9 cellular contexts compared by ENCODE assay signal in genomic region chr12:54428050-54429013, GRCh38. TPM values are rescaled to one million over a fixed set of nuclear protein-coding genes. Genes with fewer than 3 reads are reported as not detected.
DNase-seq lines count a peak whose midpoint lies in the region; FAIRE-seq and TF ChIP-seq lines count a peak whose summit lies in the region.
"Had no signal": no experiment of that assay in that cellular context is flagged by ENCODE, and none has a peak within 500 bp of the region (broad histone marks: within the 10 kb centered on the region; RNA-seq: fewer than 3 reads in every experiment).

No MANE protein-coding gene starts in this region.

- no peaks in the 10 kb centered on the region for H3K27me3 Mint-ChIP-seq in activated naive CD4-positive, alpha-beta T cell treated with anti-CD3 and anti-CD28 coated beads for 36 hours (ENCODE audit: low read depth)

- no peaks in the 10 kb centered on the region for H4K20me1 ChIP-seq in H1 (replicated peaks in 1 of 2; ENCODE audit: control insufficient read depth in 1 of 2, insufficient read depth in 2 of 2, low read length in 2 of 2)

- H3K9me3 Mint-ChIP-seq in activated naive CD4-positive, alpha-beta T cell treated with anti-CD3 and anti-CD28 coated beads for 36 hours = no peaks in the 10 kb centered on the region

- no peak for FAIRE-seq in H1 (lab: Jason Lieb, UNC)

- no peak overlapping the region for H4K5ac ChIP-seq in H1 (ENCODE audit: insufficient read length, low read depth, low read length)

- no peak overlapping the region for H2AK5ac ChIP-seq in H1 (ENCODE audit: low read depth, low read length)

- no peaks in the 10 kb centered on the region for H3K79me1 ChIP-seq in H1 (ENCODE audit: low read depth, low read length)

- TF ChIP-seq CTCF in NB4 (IDR thresholded peaks at IDR 0.05; ENCODE audit: low read depth, low read length) (no peak), H1 (IDR thresholded peaks at IDR 0.05; ENCODE audit: control extremely low read depth in 1 of 3, insufficient read depth in 1 of 3, low read depth in 1 of 3, low read length in 3 of 3) (no peak)

- 0 out of 2 replicates have a peak overlapping the region, but pooled peaks have one; percentile 19 for H2AFZ ChIP-seq in H1 (ENCODE audit: low read length)

- peaks cover 0 to 16% (median 11%) of the 10 kb centered on the region in 4 experiments; a peak in 6 of 7 replicates for H3K4me1 ChIP-seq in H1 (replicated peaks in 1 of 4; ENCODE audit: control insufficient read depth in 3 of 4, insufficient read depth in 4 of 4, low read length in 3 of 4)
- peaks cover 9 to 16% of the 10 kb centered on the region in 2 donors for H3K4me1 ChIP-seq in mucosa of rectum (ENCODE audit: control insufficient read depth in 2 of 2, insufficient read depth in 2 of 2, low read length in 2 of 2)

- DNase-seq in AML-193 (lab: John Stamatoyannopoulos, UW) = peak; percentile 91 to 93
- DNase-seq in NB4 (ENCODE audit: low read depth) = peak; percentile 99
- DNase-seq in H1 (ENCODE audit: low read depth in 1 of 2, low spot score in 2 of 2) = no peak
- no peak for DNase-seq in GM19240 (ENCODE audit: insufficient read length, low spot score)
- no peak for DNase-seq in NCI-H748 treated with DMSO at 0.1 percent for 48 hours (lab: John Stamatoyannopoulos, UW)
- DNase-seq in activated naive CD4-positive, alpha-beta T cell treated with anti-CD3 and anti-CD28 coated beads for 36 hours = no peak
- DNase-seq in SW480 (ENCODE audit: low spot score) = no peak
- DNase-seq: Calu3 had no signal

- H3K9ac ChIP-seq in H1 (replicated peaks in 1 of 4; ENCODE audit: extremely low read depth in 1 of 4, low read depth in 3 of 4, low read length in 3 of 4) (no peak overlapping the region), mucosa of rectum (ENCODE audit: low read depth in 1 of 2, low read length in 2 of 2) (no peak overlapping the region)

- no peaks in the 10 kb centered on the region; the same call in 1 of the 2 replicates for H3K23me2 ChIP-seq in H1 (ENCODE audit: low read depth, low read length)

- 74% methylated on average over 13 of the region's 13 CpGs; no CpG with 5 or more reads in 1 of the 2 experiments for WGBS in H1 (ENCODE audit: extremely low coverage in 1 of 2, insufficient coverage in 1 of 2, insufficient read length in 1 of 2, insufficient replicate concordance in 2 of 2, low coverage in 1 of 2, low lambda C conversion rate in 2 of 2, missing lambda C conversion rate in 1 of 2), 2 experiments

- 0 out of 4 replicates have a peak overlapping the region, but pooled peaks of 1 of the 2 experiments have one; percentile 18 for H3K4me2 ChIP-seq in H1 (ENCODE audit: insufficient read depth in 1 of 2, low read depth in 2 of 2, low read length in 2 of 2)

- H3K79me2 ChIP-seq in H1 (ENCODE audit: control insufficient read depth in 1 of 2, insufficient read depth in 2 of 2, low read length in 2 of 2) = no peaks in the 10 kb centered on the region

- no peaks in the 10 kb centered on the region for H3K36me3 ChIP-seq in H1 (ENCODE audit: control insufficient read depth in 2 of 4, insufficient read depth in 4 of 4, low read length in 3 of 4)
- H3K36me3 ChIP-seq in mucosa of rectum (ENCODE audit: control insufficient read depth in 2 of 2, insufficient read depth in 2 of 2, low read length in 2 of 2) = no peaks in the 10 kb centered on the region

- TF ChIP-seq EP300 in H1 (IDR thresholded peaks at IDR 0.05; ENCODE audit: borderline replicate concordance in 1 of 2, low read depth in 2 of 2, low read length in 2 of 2) = no peak

- no peak overlapping the region for H3K4ac ChIP-seq in H1 (replicated peaks; ENCODE audit: insufficient read length, low read depth, low read length)

- H3K9me3 ChIP-seq in H1 (ENCODE audit: insufficient read depth in 2 of 2, low read depth in 1 of 2, low read length in 1 of 2) (no peaks in the 10 kb centered on the region), mucosa of rectum (ENCODE audit: control insufficient read depth in 2 of 2, low read length in 2 of 2) (no peaks in the 10 kb centered on the region)

- H3K27ac ChIP-seq in H1 (ENCODE audit: low read depth, low read length) (no peak overlapping the region), mucosa of rectum (ENCODE audit: low read depth in 2 of 2, low read length in 2 of 2) (peak overlapping the region; percentile 34 to 37)

- no peak for TF ChIP-seq RAD21 in H1 (IDR thresholded peaks at IDR 0.05 in 1 of 2, conservative IDR thresholded peaks at IDR 0.05 in 1 of 2; ENCODE audit: low read depth in 2 of 2, low read length in 2 of 2)

- no peak overlapping the region for H3K14ac ChIP-seq in H1 (ENCODE audit: insufficient read length)

- no peak for TF ChIP-seq POLR2A in NB4 (IDR thresholded peaks at IDR 0.05; ENCODE audit: extremely low read depth, insufficient read length)
- no peak for TF ChIP-seq POLR2A in H1 (IDR thresholded peaks at IDR 0.05; ENCODE audit: control extremely low read depth in 1 of 2, low read depth in 2 of 2, low read length in 2 of 2)

- H3K23ac ChIP-seq in H1 (ENCODE audit: insufficient read length) = no peak overlapping the region

- 0 out of 2 replicates have a peak overlapping the region, but pooled peaks have one; percentile 0 for H4K8ac ChIP-seq in H1 (ENCODE audit: extremely low read depth, insufficient read depth, low read length)

- peak overlapping the region; percentile 8; the same call in 1 of the 2 replicates for H2BK5ac ChIP-seq in H1 (ENCODE audit: low read depth, low read length)

- no peak overlapping the region for H3K56ac ChIP-seq in H1 (replicated peaks; ENCODE audit: insufficient read length, low read depth, low read length)

- H3K36me3 Mint-ChIP-seq in activated naive CD4-positive, alpha-beta T cell treated with anti-CD3 and anti-CD28 coated beads for 36 hours (ENCODE audit: low read depth) = no peaks in the 10 kb centered on the region

- peak overlapping the region; percentile 42; the same call in 1 of the 2 replicates for H2BK12ac ChIP-seq in H1 (ENCODE audit: low read depth, low read length)

- H3K27me3 ChIP-seq in H1 (replicated peaks in 1 of 4; ENCODE audit: control insufficient read depth in 3 of 4, extremely low read depth in 1 of 4, insufficient read depth in 3 of 4, low read length in 3 of 4) = peaks cover 3 to 38% (median 32%) of the 10 kb centered on the region in 4 experiments
- peaks cover 0 to 3% of the 10 kb centered on the region in 2 donors for H3K27me3 ChIP-seq in mucosa of rectum (ENCODE audit: control insufficient read depth in 2 of 2, insufficient read depth in 2 of 2, low read length in 2 of 2)

- H3K4me3 ChIP-seq in NB4 (ENCODE audit: low read depth, low read length) (peak overlapping the region; percentile 22), H1 (ENCODE audit: extremely low read depth in 1 of 4, insufficient read depth in 2 of 4, low read depth in 3 of 4, low read length in 4 of 4) (no peak overlapping the region), mucosa of rectum (ENCODE audit: low read length in 2 of 2) (no peak overlapping the region)

- POLR2A ChIA-PET in H1 (lab: Charles Lee; ENCODE audit: partially characterized antibody) = interaction anchor here (0.9 to 1.6 kb wide), 6 partner anchors 10 to 57 kb away, joined by 3 to 7 read pairs (median 4); no protein-coding TSS in a partner anchor

- H3K27ac Mint-ChIP-seq in activated naive CD4-positive, alpha-beta T cell treated with anti-CD3 and anti-CD28 coated beads for 36 hours = no peak overlapping the region

- H4K91ac ChIP-seq in H1 (replicated peaks; ENCODE audit: insufficient read length, low read length) = no peak overlapping the region

- intact Hi-C loops in activated naive CD4-positive, alpha-beta T cell treated with anti-CD3 and anti-CD28 coated beads for 36 hours (cut with micrococcal nuclease) = no loop called here

- H2BK120ac ChIP-seq in H1 (replicated peaks; ENCODE audit: low read depth, low read length) = no peak overlapping the region

- no peak overlapping the region; the same call in 1 of the 2 replicates for H3K18ac ChIP-seq in H1 (ENCODE audit: extremely low read depth, low read length)

- CTCF ChIA-PET in H1 (lab: Charles Lee; ENCODE audit: partially characterized antibody) = interaction anchor here (0.6 to 26.1 kb wide), 12 partner anchors 11 to 294 kb away, joined by 3 to 742 read pairs (median 5); partner anchors contain the start of gene ITGA5
- CTCF ChIA-PET in activated naive CD4-positive, alpha-beta T cell treated with anti-CD3 and anti-CD28 coated beads for 36 hours (lab: Charles Lee) = interaction anchor here (1.0 to 4.2 kb wide), 8 partner anchors 11 to 566 kb away, joined by 3 to 41 read pairs (median 5); partner anchors contain the start of gene COPZ1

- H2BK20ac ChIP-seq in H1 (ENCODE audit: low read length) = no peak overlapping the region

- peak overlapping the region; percentile 48; the same call in 1 of the 2 replicates for H2BK15ac ChIP-seq in H1 (ENCODE audit: low read length)

- no peak overlapping the region for H3K4me3 Mint-ChIP-seq in activated naive CD4-positive, alpha-beta T cell treated with anti-CD3 and anti-CD28 coated beads for 36 hours

- peaks cover 21% of the 10 kb centered on the region for H3K4me1 Mint-ChIP-seq in activated naive CD4-positive, alpha-beta T cell treated with anti-CD3 and anti-CD28 coated beads for 36 hours (ENCODE audit: low read depth)

RNA-seq across cellular contexts. Expression of gene ITGA5, which starts 9.3 kb away (rescaled TPM):
- total RNA-seq in H1 (2021; fragmentation: NEBNext Ultra II Directional; extraction: Animal tissue kit (Norgen Biotek cat#: 25700)) = 19.0 and 19.4 TPM in 2 replicates
- 11.6 and 17.7 TPM in 2 replicates for polyA plus RNA-seq in H1 (2011; rRNA removed)
- polyA plus RNA-seq in H1 (2011; cell fraction: cytosol; rRNA removed) = 10.9 TPM
- 47.4 TPM for polyA plus RNA-seq in H1 (2011; cell fraction: nucleus; rRNA removed)
- 10.4 to 19.6 TPM (median 18.1 TPM) in 4 replicates for polyA plus RNA-seq in H1 (2012, experiment 1 of 2)
- 20.3 TPM for polyA plus RNA-seq in H1 (2012, experiment 2 of 2)
- 34.1 TPM for polyA plus RNA-seq in H1 (2013, experiment 1 of 2)
- 32.9 TPM for polyA plus RNA-seq in H1 (2013, experiment 2 of 2)
- 24.0 and 36.9 TPM in 2 replicates for polyA minus RNA-seq in H1 (2011; rRNA and poly(A)+ RNA removed)
- polyA minus RNA-seq in H1 (2011; cell fraction: cytosol; rRNA and poly(A)+ RNA removed) = 17.8 TPM
- 22.4 TPM for polyA minus RNA-seq in H1 (2011; cell fraction: nucleus; rRNA and poly(A)+ RNA removed)
- total RNA-seq in activated naive CD4-positive, alpha-beta T cell treated with anti-CD3 and anti-CD28 coated beads for 36 hours = 10 to 100 TPM; 17.9 to 18.4 TPM

RNA-seq across cellular contexts. Expression of gene ZNF385A, which starts 43.8 kb away (rescaled TPM):
- 12.1 and 14.3 TPM in 2 replicates for total RNA-seq in H1 (2021; fragmentation: NEBNext Ultra II Directional; extraction: Animal tissue kit (Norgen Biotek cat#: 25700))
- 5.2 and 7.7 TPM in 2 replicates for polyA plus RNA-seq in H1 (2011; rRNA removed)
- 3.5 TPM for polyA plus RNA-seq in H1 (2011; cell fraction: cytosol; rRNA removed)
- polyA plus RNA-seq in H1 (2011; cell fraction: nucleus; rRNA removed) = 10.4 TPM
- 9.1 to 19.2 TPM (median 17.6 TPM) in 4 replicates for polyA plus RNA-seq in H1 (2012, experiment 1 of 2)
- polyA plus RNA-seq in H1 (2012, experiment 2 of 2) = 12.4 TPM
- 10.8 TPM for polyA plus RNA-seq in H1 (2013, experiment 1 of 2)
- 11.0 TPM for polyA plus RNA-seq in H1 (2013, experiment 2 of 2)
- 2.5 and 5.9 TPM in 2 replicates for polyA minus RNA-seq in H1 (2011; rRNA and poly(A)+ RNA removed)
- 7.3 TPM for polyA minus RNA-seq in H1 (2011; cell fraction: cytosol; rRNA and poly(A)+ RNA removed)
- polyA minus RNA-seq in H1 (2011; cell fraction: nucleus; rRNA and poly(A)+ RNA removed) = 6.9 TPM
- 1 to 10 TPM in 1 of 2 experiments, under 1 TPM in 1; 0.93 to 1.1 TPM for total RNA-seq in activated naive CD4-positive, alpha-beta T cell treated with anti-CD3 and anti-CD28 coated beads for 36 hours

RNA-seq across cellular contexts. Expression of gene GTSF1, which starts 45.1 kb away (rescaled TPM):
- 0.50 and 1.1 TPM in 2 replicates for total RNA-seq in H1 (2021; fragmentation: NEBNext Ultra II Directional; extraction: Animal tissue kit (Norgen Biotek cat#: 25700))
- polyA plus RNA-seq in H1 (2011; rRNA removed) = 0.14 and 0.32 TPM in 2 replicates
- polyA plus RNA-seq in H1 (2011; cell fraction: cytosol; rRNA removed) = 0.61 TPM
- polyA plus RNA-seq in H1 (2011; cell fraction: nucleus; rRNA removed) = 0.40 TPM
- polyA plus RNA-seq in H1 (2012, experiment 1 of 2) = 0.43 to 0.61 TPM in 2 of 4 replicates, not detected in the others
- polyA plus RNA-seq in H1 (2012, experiment 2 of 2) = 0.98 TPM
- 1.0 TPM for polyA plus RNA-seq in H1 (2013, experiment 1 of 2)
- polyA plus RNA-seq in H1 (2013, experiment 2 of 2) = 0.88 TPM
- 0.51 TPM in 1 of 2 replicates, not detected in the other for polyA minus RNA-seq in H1 (2011; rRNA and poly(A)+ RNA removed)
- not detected for polyA minus RNA-seq in H1 (2011; cell fraction: cytosol; rRNA and poly(A)+ RNA removed)
- not detected for polyA minus RNA-seq in H1 (2011; cell fraction: nucleus; rRNA and poly(A)+ RNA removed)
- total RNA-seq in activated naive CD4-positive, alpha-beta T cell treated with anti-CD3 and anti-CD28 coated beads for 36 hours = 1 to 10 TPM; 8.1 to 8.6 TPM

Comparison
In these comparisons a context has a peak if more than half of its experiments do, and no peak if none do; other contexts are left out.
1. DNase-seq: peak in AML-193 (2 of 2) and NB4 (single experiment); none in H1 (0 of 2), GM19240 (single experiment), NCI-H748 treated with DMSO at 0.1 percent for 48 hours (single experiment), activated naive CD4-positive, alpha-beta T cell treated with anti-CD3 and anti-CD28 coated beads for 36 hours (single experiment) and SW480 (single experiment).